ENCODE assay signal across 1 cellular context in genomic region chr1:244450597-244451538, GRCh38.
TF ChIP-seq lines count a peak whose summit lies in the region.

No MANE protein-coding gene starts in this region.

TF ChIP-seq in K562, 482 proteins besides CTCF, POLR2A, EP300 and RAD21 (continued from another document and continues in another):
- TF ChIP-seq SIN3A (IDR thresholded peaks at IDR 0.05; ENCODE audit: borderline replicate concordance in 2 of 2, control insufficient read depth in 1 of 2, low read depth in 2 of 2, low read length in 2 of 2) (peak; percentile 51 to 60; a peak in 2 of 4 replicates), MYC (IDR thresholded peaks at IDR 0.05; ENCODE audit: low read depth, low read length) (peak; percentile 47; the same call in 1 of the 2 replicates), MYC (CRISPR knock-in tag; IDR thresholded peaks at IDR 0.05; ENCODE audit: borderline replicate concordance, low read depth) (no peak), JUNB (CRISPR knock-in tag; conservative IDR thresholded peaks at IDR 0.05) (no peak), ETS2 (tag; IDR thresholded peaks at IDR 0.05; ENCODE audit: borderline replicate concordance, poor library complexity, severe bottlenecking) (no peak), CEBPB (tag; IDR thresholded peaks at IDR 0.05) (peak; percentile 83), KDM5B (IDR thresholded peaks at IDR 0.05; ENCODE audit: insufficient replicate concordance, low read depth, low read length) (peak; percentile 23), UBTF (IDR thresholded peaks at IDR 0.05; ENCODE audit: borderline replicate concordance in 1 of 2, low read depth in 2 of 2, low read length in 2 of 2) (peak in 1 of 2 experiments; percentile 31; a peak in 1 of 4 replicates), STAT5A (IDR thresholded peaks at IDR 0.05; ENCODE audit: borderline replicate concordance, low read length) (peak; percentile 11; the same call in 1 of the 2 replicates), EHMT2 (IDR thresholded peaks at IDR 0.05) (no peak), CREM (IDR thresholded peaks at IDR 0.05; ENCODE audit: low read depth) (peak; percentile 30; the same call in 1 of the 2 replicates), ZNF318 (IDR thresholded peaks at IDR 0.05; ENCODE audit: borderline replicate concordance in 1 of 2, low read depth in 1 of 2) (0 out of 4 replicates have a peak, but pooled peaks of 1 of the 2 experiments have one; percentile 23), HINFP (tag; conservative IDR thresholded peaks at IDR 0.05; ENCODE audit: low read depth) (no peak), DMBX1 (CRISPR knock-in tag; IDR thresholded peaks at IDR 0.05; ENCODE audit: borderline replicate concordance) (0 out of 2 replicates have a peak, but pooled peaks have one; percentile 31), YY1 (IDR thresholded peaks at IDR 0.05; ENCODE audit: borderline replicate concordance in 1 of 3, control insufficient read depth in 1 of 3, extremely low read depth in 1 of 3, insufficient read depth in 3 of 3, insufficient read length in 1 of 3, insufficient replicate concordance in 2 of 3, low read depth in 1 of 3, low read length in 2 of 3) (peak; percentile 20 to 91 (median 83)), NEUROD1 (IDR thresholded peaks at IDR 0.05; ENCODE audit: borderline replicate concordance, low read depth, low read length, partially characterized antibody) (peak; percentile 15), ZNF282 (CRISPR knock-in tag; IDR thresholded peaks at IDR 0.05) (no peak), ZNF57 (CRISPR knock-in tag; IDR thresholded peaks at IDR 0.05) (0 out of 2 replicates have a peak, but pooled peaks have one; percentile 30), EGR1 (conservative IDR thresholded peaks at IDR 0.05) (peak; percentile 41; the same call in 1 of the 2 replicates), SAP30 (IDR thresholded peaks at IDR 0.05; ENCODE audit: borderline replicate concordance, insufficient read depth, low read depth, low read length, poor library complexity, severe bottlenecking) (peak; percentile 31), KAT7 (CRISPR knock-in tag; IDR thresholded peaks at IDR 0.05; ENCODE audit: borderline replicate concordance) (no peak), ETV6 (IDR thresholded peaks at IDR 0.05; ENCODE audit: borderline replicate concordance in 1 of 2, low read depth in 2 of 2, low read length in 1 of 2) (no peak), ETV6 (CRISPR knock-in tag; IDR thresholded peaks at IDR 0.05; ENCODE audit: borderline replicate concordance) (no peak), NFIX (CRISPR knock-in tag; IDR thresholded peaks at IDR 0.05; ENCODE audit: low read depth) (no peak), ZNF197 (CRISPR knock-in tag; IDR thresholded peaks at IDR 0.05; ENCODE audit: low read depth) (no peak), C11orf30 (IDR thresholded peaks at IDR 0.05; ENCODE audit: low read depth) (no peak), ATF3 (IDR thresholded peaks at IDR 0.05) (0 out of 2 replicates have a peak, but pooled peaks have one; percentile 9), ATF3 (CRISPR knock-in tag; conservative IDR thresholded peaks at IDR 0.05) (no peak), NR4A1 (CRISPR knock-in tag; IDR thresholded peaks at IDR 0.05) (no peak), NR4A1 (tag; IDR thresholded peaks at IDR 0.05) (no peak), ZBTB7A (IDR thresholded peaks at IDR 0.05; ENCODE audit: borderline replicate concordance, control insufficient read depth, low read depth, low read length) (peak; percentile 82; the same call in 1 of the 2 replicates), ZKSCAN1 (IDR thresholded peaks at IDR 0.05; ENCODE audit: low read depth, low read length) (no peak), ADNP (tag; IDR thresholded peaks at IDR 0.05) (no peak), E2F5 (CRISPR knock-in tag; IDR thresholded peaks at IDR 0.05) (no peak), TAF9B (IDR thresholded peaks at IDR 0.05; ENCODE audit: partially characterized antibody) (no peak), CBFB (CRISPR knock-in tag; IDR thresholded peaks at IDR 0.05) (no peak), PCBP1 (IDR thresholded peaks at IDR 0.05; ENCODE audit: low read depth, low read length, poor library complexity, severe bottlenecking) (peak; percentile 27), DEAF1 (CRISPR knock-in tag; IDR thresholded peaks at IDR 0.05) (0 out of 2 replicates have a peak, but pooled peaks have one; percentile 4), RBM39 (optimal IDR thresholded peaks at IDR 0.05; ENCODE audit: low read depth, low read length) (no peak), MYNN (IDR thresholded peaks at IDR 0.05) (no peak), MYNN (CRISPR knock-in tag; IDR thresholded peaks at IDR 0.05) (no peak), HOMEZ (CRISPR knock-in tag; IDR thresholded peaks at IDR 0.05) (no peak), SRSF3 (IDR thresholded peaks at IDR 0.05; ENCODE audit: insufficient read depth, low read length) (no peak), L3MBTL2 (IDR thresholded peaks at IDR 0.05) (peak; percentile 75), VEZF1 (CRISPR knock-in tag; IDR thresholded peaks at IDR 0.05) (peak; percentile 93), NFRKB (IDR thresholded peaks at IDR 0.05; ENCODE audit: low read depth) (0 out of 2 replicates have a peak, but pooled peaks have one; percentile 76)
